In the genomic region with DNA sequence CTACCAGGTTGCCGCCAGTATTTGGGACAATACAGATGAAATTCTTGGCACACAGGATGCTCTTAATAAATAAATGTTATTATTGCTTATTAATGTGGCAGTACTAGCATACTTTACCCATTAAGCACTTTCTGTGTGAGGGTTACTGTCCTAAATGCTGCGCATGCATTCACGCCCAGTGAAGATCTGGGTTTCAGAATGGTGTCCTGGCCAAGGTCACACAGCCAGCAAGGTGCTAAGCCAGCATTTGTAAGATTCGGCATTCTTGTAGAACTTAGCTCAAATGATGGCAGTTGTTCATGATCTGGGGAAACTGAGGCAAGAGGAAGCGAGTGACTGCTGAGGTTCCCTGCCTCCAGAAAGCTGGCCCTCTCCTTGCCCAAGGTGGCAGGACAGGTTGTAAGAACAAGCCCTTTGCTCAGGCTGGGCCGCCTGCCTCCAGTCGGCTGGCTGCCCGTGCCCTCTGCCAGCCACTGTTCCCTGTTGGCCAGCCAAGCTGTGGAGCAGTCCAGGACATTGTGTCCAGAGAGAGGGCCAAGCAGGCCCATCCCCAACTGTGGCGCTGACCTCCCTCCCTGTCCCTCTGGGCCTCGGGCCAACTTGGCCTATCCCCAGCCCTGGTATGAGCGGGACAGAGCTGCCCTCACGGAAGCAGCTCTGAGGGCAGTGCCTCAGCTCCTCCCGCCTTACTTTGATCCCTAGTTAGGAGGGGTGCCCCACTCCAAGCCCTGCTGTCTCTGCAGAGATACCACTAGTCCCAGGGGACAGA, we compare ENCODE assay signal across 10 cellular contexts. TPM values are rescaled to one million over a fixed set of nuclear protein-coding genes. Genes with fewer than 3 reads are reported as not detected.
DNase-seq lines count a peak whose midpoint lies in the region; ATAC-seq, FAIRE-seq and TF ChIP-seq lines count a peak whose summit lies in the region.
"Had no signal": no experiment of that assay in that cellular context is flagged by ENCODE, and none has a peak within 500 bp of the region (broad histone marks: within the 10 kb centered on the region; RNA-seq: fewer than 3 reads in every experiment).

No MANE protein-coding gene starts in this region.

- no peak overlapping the region for H4K91ac ChIP-seq in H1 (replicated peaks; ENCODE audit: insufficient read length, low read length)

- H3K9me3 ChIP-seq in MG63 (no peaks in the 10 kb centered on the region), H1 (ENCODE audit: insufficient read depth in 2 of 2, low read depth in 1 of 2, low read length in 1 of 2) (no peaks in the 10 kb centered on the region)

- ATAC-seq in activated T-helper 17 cell treated with anti-CD3 and anti-CD28 coated beads, Interleukin-2, amount 50 U/mL, for 72 hours (replicated peaks): no peak
- ATAC-seq in GM18520 (IDR thresholded peaks at IDR 0.05; ENCODE audit: unreplicated experiment): no peak

- 0 out of 2 replicates have a peak overlapping the region, but pooled peaks have one; percentile 17 for H2BK12ac ChIP-seq in H1 (ENCODE audit: low read depth, low read length)

- H3K4me2 ChIP-seq in H1 (ENCODE audit: insufficient read depth in 1 of 2, low read depth in 2 of 2, low read length in 2 of 2): no peak overlapping the region

- H3K14ac ChIP-seq in H1 (ENCODE audit: insufficient read length): no peak overlapping the region

- no peaks in the 10 kb centered on the region for H3K27me3 ChIP-seq in MG63
- H3K27me3 ChIP-seq in H1 (replicated peaks in 1 of 4; ENCODE audit: control insufficient read depth in 3 of 4, extremely low read depth in 1 of 4, insufficient read depth in 3 of 4, low read length in 3 of 4): no peaks in the 10 kb centered on the region; a peak in 1 of 7 replicates

- no peak for TF ChIP-seq EP300 in H1 (IDR thresholded peaks at IDR 0.05; ENCODE audit: borderline replicate concordance in 1 of 2, low read depth in 2 of 2, low read length in 2 of 2)

- no peak for TF ChIP-seq POLR2A in H1 (IDR thresholded peaks at IDR 0.05; ENCODE audit: control extremely low read depth in 1 of 2, low read depth in 2 of 2, low read length in 2 of 2)

- TF ChIP-seq RAD21 in H1 (IDR thresholded peaks at IDR 0.05 in 1 of 2, conservative IDR thresholded peaks at IDR 0.05 in 1 of 2; ENCODE audit: low read depth in 2 of 2, low read length in 2 of 2): no peak

- WGBS in H1 (ENCODE audit: extremely low coverage in 1 of 2, insufficient coverage in 1 of 2, insufficient read length in 1 of 2, insufficient replicate concordance in 2 of 2, low coverage in 1 of 2, low lambda C conversion rate in 2 of 2, missing lambda C conversion rate in 1 of 2), 2 experiments: 90% methylated on average over 13 of the region's 13 CpGs; no CpG with 5 or more reads in 1 of the 2 experiments

- H3K9ac ChIP-seq in H1 (replicated peaks in 1 of 4; ENCODE audit: extremely low read depth in 1 of 4, low read depth in 3 of 4, low read length in 3 of 4): no peak overlapping the region

- H3K9me3 Mint-ChIP-seq in activated T-helper 17 cell treated with anti-CD3 and anti-CD28 coated beads, Interleukin-2, amount 50 U/mL, for 72 hours: no peaks in the 10 kb centered on the region

- CTCF ChIA-PET in H1 (lab: Charles Lee; ENCODE audit: partially characterized antibody): interaction anchor here (1.5 to 3.4 kb wide), 5 partner anchors 10 to 100 kb away, joined by 4 to 22 read pairs (median 6); no protein-coding TSS in a partner anchor

- no peak overlapping the region for H3K27ac Mint-ChIP-seq in activated T-helper 17 cell treated with anti-CD3 and anti-CD28 coated beads, Interleukin-2, amount 50 U/mL, for 72 hours

- H3K79me1 ChIP-seq in H1 (ENCODE audit: low read depth, low read length): peaks cover 4% of the 10 kb centered on the region

- H3K4me1 Mint-ChIP-seq in activated T-helper 17 cell treated with anti-CD3 and anti-CD28 coated beads, Interleukin-2, amount 50 U/mL, for 72 hours: peaks cover 3% of the 10 kb centered on the region

- no peak for TF ChIP-seq CTCF in H1 (IDR thresholded peaks at IDR 0.05; ENCODE audit: control extremely low read depth in 1 of 3, insufficient read depth in 1 of 3, low read depth in 1 of 3, low read length in 3 of 3)

- H3K23me2 ChIP-seq in H1 (ENCODE audit: low read depth, low read length): peaks cover 8% of the 10 kb centered on the region; the same call in 1 of the 2 replicates

- FAIRE-seq in H1 (lab: Jason Lieb, UNC): no peak

- no peak overlapping the region for H4K8ac ChIP-seq in H1 (ENCODE audit: extremely low read depth, insufficient read depth, low read length)

- H2BK120ac ChIP-seq in H1 (replicated peaks; ENCODE audit: low read depth, low read length): no peak overlapping the region

- no peak overlapping the region for H3K4ac ChIP-seq in H1 (replicated peaks; ENCODE audit: insufficient read length, low read depth, low read length)

- H3K18ac ChIP-seq in H1 (ENCODE audit: extremely low read depth, low read length): no peak overlapping the region

- peaks cover 0 to 3% of the 10 kb centered on the region in 2 experiments for H4K20me1 ChIP-seq in H1 (replicated peaks in 1 of 2; ENCODE audit: control insufficient read depth in 1 of 2, insufficient read depth in 2 of 2, low read length in 2 of 2)

- no peak overlapping the region for H3K27ac ChIP-seq in H1 (ENCODE audit: low read depth, low read length)
- H3K27ac ChIP-seq in substantia nigra (ENCODE audit: low read depth, low read length, poor library complexity, severe bottlenecking): peak overlapping the region; percentile 93

- H3K4me3 ChIP-seq in MG63: no peak overlapping the region
- H3K4me3 ChIP-seq in H1 (ENCODE audit: extremely low read depth in 1 of 4, insufficient read depth in 2 of 4, low read depth in 3 of 4, low read length in 4 of 4): no peak overlapping the region

- 0 out of 2 replicates have a peak overlapping the region, but pooled peaks have one; percentile 24 for H2AK5ac ChIP-seq in H1 (ENCODE audit: low read depth, low read length)

- H2BK15ac ChIP-seq in H1 (ENCODE audit: low read length): no peak overlapping the region

- H3K79me2 ChIP-seq in H1 (ENCODE audit: control insufficient read depth in 1 of 2, insufficient read depth in 2 of 2, low read length in 2 of 2): no peaks in the 10 kb centered on the region

- no peak overlapping the region for H2AFZ ChIP-seq in H1 (ENCODE audit: low read length)

- DNase-seq in MG63: peak; percentile 90
- no peak for DNase-seq in H1 (ENCODE audit: low read depth in 1 of 2, low spot score in 2 of 2)
- DNase-seq in lung microvascular endothelial cell (ENCODE audit: low read depth in 2 of 2): peak; percentile 22 to 75
- DNase-seq in substantia nigra (lab: John Stamatoyannopoulos, UW): peak; percentile 64 to 99 (median 97)
- no peak for DNase-seq in stimulated activated CD4-positive, alpha-beta T cell treated with anti-CD3 and anti-CD28 coated beads, Interleukin-15, amount 100 ng/mL, for 24 hours
- DNase-seq in activated CD4-positive, CD25-positive, alpha-beta regulatory T cell (lab: John Stamatoyannopoulos, UW): no peak
- DNase-seq: activated naive CD4-positive, alpha-beta T cell treated with Interleukin-2 at 50 U/mL for 16 hours; stimulated activated CD4-positive, alpha-beta T cell treated with anti-CD3 and anti-CD28 coated beads, Interleukin-4, amount 100 ng/mL, for 1 hour had no signal

- POLR2A ChIA-PET in H1 (lab: Charles Lee; ENCODE audit: partially characterized antibody): interaction anchor here (0.9 to 5.6 kb wide), 7 partner anchors 8 to 51 kb away, joined by 3 to 33 read pairs (median 3); a partner anchor contains a TSS

- no peak overlapping the region for H2BK5ac ChIP-seq in H1 (ENCODE audit: low read depth, low read length)

- peaks cover 0 to 10% (median 9%) of the 10 kb centered on the region in 4 experiments; a peak in 6 of 7 replicates for H3K4me1 ChIP-seq in H1 (replicated peaks in 1 of 4; ENCODE audit: control insufficient read depth in 3 of 4, insufficient read depth in 4 of 4, low read length in 3 of 4)

- H3K36me3 Mint-ChIP-seq in activated T-helper 17 cell treated with anti-CD3 and anti-CD28 coated beads, Interleukin-2, amount 50 U/mL, for 72 hours (ENCODE audit: low read depth): peaks cover 15% of the 10 kb centered on the region

- no peak overlapping the region for H3K4me3 Mint-ChIP-seq in activated T-helper 17 cell treated with anti-CD3 and anti-CD28 coated beads, Interleukin-2, amount 50 U/mL, for 72 hours

- H4K5ac ChIP-seq in H1 (ENCODE audit: insufficient read length, low read depth, low read length): no peak overlapping the region

- no peak overlapping the region for H3K56ac ChIP-seq in H1 (replicated peaks; ENCODE audit: insufficient read length, low read depth, low read length)

- no peak overlapping the region for H2BK20ac ChIP-seq in H1 (ENCODE audit: low read length)

- H3K27me3 Mint-ChIP-seq in activated T-helper 17 cell treated with anti-CD3 and anti-CD28 coated beads, Interleukin-2, amount 50 U/mL, for 72 hours: no peaks in the 10 kb centered on the region

- no peak overlapping the region for H3K23ac ChIP-seq in H1 (ENCODE audit: insufficient read length)

- H3K36me3 ChIP-seq in MG63: peaks cover 4% of the 10 kb centered on the region; the same call in 1 of the 2 replicates
- no peaks in the 10 kb centered on the region for H3K36me3 ChIP-seq in H1 (ENCODE audit: control insufficient read depth in 2 of 4, insufficient read depth in 4 of 4, low read length in 3 of 4)

RNA-seq across cellular contexts. Expression of a gene that starts 28.8 kb away (rescaled TPM):
- total RNA-seq in MG63 (2014; rRNA removed; shearing (Covaris generic); ENCODE audit: low replicate concordance): 26.2 and 36.0 TPM in 2 replicates
- 52.8 and 54.1 TPM in 2 replicates for total RNA-seq in H1 (2021; fragmentation: NEBNext Ultra II Directional; extraction: Animal tissue kit (Norgen Biotek cat#: 25700))
- polyA plus RNA-seq in H1 (2011; rRNA removed): 27.0 and 37.5 TPM in 2 replicates
- 17.4 TPM for polyA plus RNA-seq in H1 (2011; cell fraction: cytosol; rRNA removed)
- 22.6 TPM for polyA plus RNA-seq in H1 (2011; cell fraction: nucleus; rRNA removed)
- 30.2 to 35.8 TPM (median 33.5 TPM) in 4 replicates for polyA plus RNA-seq in H1 (2012, experiment 1 of 2)
- polyA plus RNA-seq in H1 (2012, experiment 2 of 2): 39.6 TPM
- 27.4 TPM for polyA plus RNA-seq in H1 (2013, experiment 1 of 2)
- 28.2 TPM for polyA plus RNA-seq in H1 (2013, experiment 2 of 2)
- 20.4 and 28.3 TPM in 2 replicates for polyA minus RNA-seq in H1 (2011; rRNA and poly(A)+ RNA removed)
- 20.0 TPM for polyA minus RNA-seq in H1 (2011; cell fraction: cytosol; rRNA and poly(A)+ RNA removed)
- polyA minus RNA-seq in H1 (2011; cell fraction: nucleus; rRNA and poly(A)+ RNA removed): 12.7 TPM
- total RNA-seq in lung microvascular endothelial cell: 11.6 and 16.5 TPM in 2 replicates
- 10 to 100 TPM; 38.5 to 40.8 TPM for total RNA-seq in activated T-helper 17 cell treated with anti-CD3 and anti-CD28 coated beads, Interleukin-2, amount 50 U/mL, for 72 hours

RNA-seq across cellular contexts. Expression of a gene that starts 36.1 kb away (rescaled TPM):
- total RNA-seq in MG63 (2014; rRNA removed; shearing (Covaris generic); ENCODE audit: low replicate concordance): 6.1 and 6.4 TPM in 2 replicates
- total RNA-seq in H1 (2021; fragmentation: NEBNext Ultra II Directional; extraction: Animal tissue kit (Norgen Biotek cat#: 25700)): 7.4 and 8.9 TPM in 2 replicates
- polyA plus RNA-seq in H1 (2011; rRNA removed): 9.0 and 14.3 TPM in 2 replicates
- 15.4 TPM for polyA plus RNA-seq in H1 (2011; cell fraction: cytosol; rRNA removed)
- 16.9 TPM for polyA plus RNA-seq in H1 (2011; cell fraction: nucleus; rRNA removed)
- polyA plus RNA-seq in H1 (2012, experiment 1 of 2): 4.2 to 9.7 TPM (median 7.2 TPM) in 4 replicates
- polyA plus RNA-seq in H1 (2012, experiment 2 of 2): 6.6 TPM
- polyA plus RNA-seq in H1 (2013, experiment 1 of 2): 3.7 TPM
- polyA plus RNA-seq in H1 (2013, experiment 2 of 2): 2.6 TPM
- polyA minus RNA-seq in H1 (2011; rRNA and poly(A)+ RNA removed): 22.9 and 32.1 TPM in 2 replicates
- polyA minus RNA-seq in H1 (2011; cell fraction: cytosol; rRNA and poly(A)+ RNA removed): 7.9 TPM
- 5.2 TPM for polyA minus RNA-seq in H1 (2011; cell fraction: nucleus; rRNA and poly(A)+ RNA removed)
- 2.6 and 3.6 TPM in 2 replicates for total RNA-seq in lung microvascular endothelial cell
- total RNA-seq in activated T-helper 17 cell treated with anti-CD3 and anti-CD28 coated beads, Interleukin-2, amount 50 U/mL, for 72 hours: 1 to 10 TPM; 2.4 to 4.0 TPM

RNA-seq across cellular contexts. Expression of a gene that starts 50.7 kb away (rescaled TPM):
- total RNA-seq in MG63 (2014; rRNA removed; shearing (Covaris generic); ENCODE audit: low replicate concordance): 101 and 111 TPM in 2 replicates
- 109 and 135 TPM in 2 replicates for total RNA-seq in H1 (2021; fragmentation: NEBNext Ultra II Directional; extraction: Animal tissue kit (Norgen Biotek cat#: 25700))
- 96.7 and 119 TPM in 2 replicates for polyA plus RNA-seq in H1 (2011; rRNA removed)
- polyA plus RNA-seq in H1 (2011; cell fraction: cytosol; rRNA removed): 134 TPM
- polyA plus RNA-seq in H1 (2011; cell fraction: nucleus; rRNA removed): 46.8 TPM
- polyA plus RNA-seq in H1 (2012, experiment 1 of 2): 104 to 127 TPM (median 122 TPM) in 4 replicates
- polyA plus RNA-seq in H1 (2012, experiment 2 of 2): 152 TPM
- polyA plus RNA-seq in H1 (2013, experiment 1 of 2): 72.0 TPM
- polyA plus RNA-seq in H1 (2013, experiment 2 of 2): 66.9 TPM
- polyA minus RNA-seq in H1 (2011; rRNA and poly(A)+ RNA removed): 48.6 and 53.7 TPM in 2 replicates
- polyA minus RNA-seq in H1 (2011; cell fraction: cytosol; rRNA and poly(A)+ RNA removed): 24.6 TPM
- 29.1 TPM for polyA minus RNA-seq in H1 (2011; cell fraction: nucleus; rRNA and poly(A)+ RNA removed)
- total RNA-seq in lung microvascular endothelial cell: 63.2 and 66.1 TPM in 2 replicates
- total RNA-seq in activated T-helper 17 cell treated with anti-CD3 and anti-CD28 coated beads, Interleukin-2, amount 50 U/mL, for 72 hours: 10 to 100 TPM; 34.3 to 92.0 TPM

RNA-seq across cellular contexts. Expression of a gene that starts 51.1 kb away (rescaled TPM):
- 53.2 and 90.1 TPM in 2 replicates for total RNA-seq in MG63 (2014; rRNA removed; shearing (Covaris generic); ENCODE audit: low replicate concordance)
- 72.4 and 75.4 TPM in 2 replicates for total RNA-seq in H1 (2021; fragmentation: NEBNext Ultra II Directional; extraction: Animal tissue kit (Norgen Biotek cat#: 25700))
- polyA plus RNA-seq in H1 (2011; rRNA removed): 52.8 and 74.1 TPM in 2 replicates
- polyA plus RNA-seq in H1 (2011; cell fraction: cytosol; rRNA removed): 36.2 TPM
- 102 TPM for polyA plus RNA-seq in H1 (2011; cell fraction: nucleus; rRNA removed)
- 54.7 to 79.7 TPM (median 75.7 TPM) in 4 replicates for polyA plus RNA-seq in H1 (2012, experiment 1 of 2)
- polyA plus RNA-seq in H1 (2012, experiment 2 of 2): 75.0 TPM
- polyA plus RNA-seq in H1 (2013, experiment 1 of 2): 62.2 TPM
- polyA plus RNA-seq in H1 (2013, experiment 2 of 2): 53.8 TPM
- 33.8 and 43.9 TPM in 2 replicates for polyA minus RNA-seq in H1 (2011; rRNA and poly(A)+ RNA removed)
- 27.0 TPM for polyA minus RNA-seq in H1 (2011; cell fraction: cytosol; rRNA and poly(A)+ RNA removed)
- polyA minus RNA-seq in H1 (2011; cell fraction: nucleus; rRNA and poly(A)+ RNA removed): 42.1 TPM
- total RNA-seq in lung microvascular endothelial cell: 60.4 and 81.0 TPM in 2 replicates
- 100 to 1,000 TPM in 1 of 2 donors, 10 to 100 TPM in 1; 67.8 to 106 TPM for total RNA-seq in activated T-helper 17 cell treated with anti-CD3 and anti-CD28 coated beads, Interleukin-2, amount 50 U/mL, for 72 hours

Comparison
In these comparisons a context has a peak if more than half of its experiments do, and no peak if none do; other contexts are left out.
1. DNase-seq: peak in MG63 (single experiment), lung microvascular endothelial cell (2 of 2) and substantia nigra (49 of 49); none in H1 (0 of 2), stimulated activated CD4-positive, alpha-beta T cell treated with anti-CD3 and anti-CD28 coated beads, Interleukin-15, amount 100 ng/mL, for 24 hours (single experiment) and activated CD4-positive, CD25-positive, alpha-beta regulatory T cell (0 of 4).